8 cellular contexts compared by ENCODE assay signal in the genomic region with DNA sequence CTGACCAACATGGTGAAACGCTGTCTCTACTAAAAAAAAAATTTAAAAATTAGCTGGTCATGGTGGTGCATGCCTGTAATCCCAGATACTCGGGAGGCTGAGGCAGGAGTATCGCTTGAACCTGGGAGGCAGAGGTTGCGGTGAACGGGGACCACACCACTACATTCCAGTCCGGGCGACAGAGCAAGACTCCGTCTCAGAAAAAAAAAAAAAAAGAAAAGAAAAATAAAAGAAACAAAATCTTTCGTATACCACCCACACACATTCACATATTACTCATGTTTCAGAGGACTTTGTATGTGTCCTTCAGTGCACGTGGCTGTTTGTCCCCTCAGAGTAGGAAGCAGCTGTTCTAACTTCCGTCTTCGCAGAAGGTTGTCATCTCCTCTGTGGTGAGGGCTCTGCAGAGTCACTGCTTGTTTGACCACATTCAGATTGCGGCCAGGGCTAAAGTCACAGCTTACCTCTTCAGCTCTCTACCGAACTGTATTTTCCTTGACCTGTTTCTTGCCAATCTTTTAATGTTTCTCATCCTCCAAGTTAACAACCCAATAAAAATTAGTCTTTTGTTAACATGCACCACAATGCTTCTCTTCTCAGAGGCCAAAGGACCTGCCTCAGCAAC. TPM values are rescaled to one million over a fixed set of nuclear protein-coding genes. Genes with fewer than 3 reads are reported as not detected.
A peak's percentile ranks its signal among the peaks of the same experiment; 100 is the strongest.
DNase-seq lines count a peak whose midpoint lies in the region; ATAC-seq and TF ChIP-seq lines count a peak whose summit lies in the region.

No MANE protein-coding gene starts in this region.

- H3K27me3 ChIP-seq in BLaER1 treated with 17β-estradiol and CSF1 and Interleukin-3, amounts not matched to agents 10 nM and 100 nM = no peaks in the 10 kb centered on the region
- H3K27me3 ChIP-seq in BE2C (peaks cover 5% of the 10 kb centered on the region; the same call in 1 of the 2 replicates), uterus (no peaks in the 10 kb centered on the region)

- intact Hi-C loops in uterus (cut with DNase I; ENCODE audit: low total_unique reads) = no loop called here

- TF ChIP-seq CTCF in BE2C (IDR thresholded peaks at IDR 0.05; ENCODE audit: low read depth, low read length) (no peak), uterus (IDR thresholded peaks at IDR 0.05) (no peak)

- H3K9me3 ChIP-seq in BLaER1 treated with 17β-estradiol and CSF1 and Interleukin-3, amounts not matched to agents 10 nM and 100 nM (replicated peaks in 1 of 11) = no peaks in the 10 kb centered on the region
- H3K9me3 ChIP-seq in BE2C (no peaks in the 10 kb centered on the region), uterus (no peaks in the 10 kb centered on the region)

- no peak for TF ChIP-seq POLR2A in uterus (IDR thresholded peaks at IDR 0.05)

- H3K27ac ChIP-seq in BLaER1 treated with 17β-estradiol and CSF1 and Interleukin-3, amounts not matched to agents 10 nM and 100 nM = peak overlapping the region; percentile 54 to 84 (median 76); a peak in 21 of 22 replicates
- no peak overlapping the region for H3K27ac ChIP-seq in uterus

- peak; percentile 5 for DNase-seq in activated CD8-positive, alpha-beta memory T cell treated with anti-CD3 and anti-CD28 coated beads, Interleukin-2, amount 50 U/mL, for 24 hours (ENCODE audit: extremely low read depth)
- peak; percentile 29 for DNase-seq in stimulated activated CD4-positive, alpha-beta T cell treated with anti-CD3 and anti-CD28 coated beads, Interleukin-1b, Interleukin-23, amount 100 ng/mL, for 48 hours
- DNase-seq in BE2C = no peak
- no peak for DNase-seq in uterus
- no peak for DNase-seq in NCI-H1417 treated with DMSO at 0.1 percent for 48 hours (lab: John Stamatoyannopoulos, UW)

- H3K4me2 ChIP-seq in BLaER1 treated with 17β-estradiol and CSF1 and Interleukin-3, amounts not matched to agents 10 nM and 100 nM = peak overlapping the region; percentile 38 to 86 (median 62)

- H3K9ac ChIP-seq in BLaER1 treated with 17β-estradiol and CSF1 and Interleukin-3, amounts not matched to agents 10 nM and 100 nM = peak overlapping the region in 8 of 11 experiments; percentile 21 to 55 (median 40); a peak in 11 of 22 replicates

- no peaks in the 10 kb centered on the region for H3K36me3 ChIP-seq in BLaER1 treated with 17β-estradiol and CSF1 and Interleukin-3, amounts not matched to agents 10 nM and 100 nM
- no peaks in the 10 kb centered on the region for H3K36me3 ChIP-seq in BE2C
- no peaks in the 10 kb centered on the region for H3K36me3 ChIP-seq in uterus

- H4K20me1 ChIP-seq in BLaER1 treated with 17β-estradiol and CSF1 and Interleukin-3, amounts not matched to agents 10 nM and 100 nM = no peaks in the 10 kb centered on the region

- ATAC-seq in GM19328 (IDR thresholded peaks at IDR 0.05; ENCODE audit: unreplicated experiment) (peak; percentile 90), HG03342 (IDR thresholded peaks at IDR 0.05; ENCODE audit: unreplicated experiment) (peak; percentile 90)

- H3K4me3 ChIP-seq in BLaER1 treated with 17β-estradiol and CSF1 and Interleukin-3, amounts not matched to agents 10 nM and 100 nM = no peak overlapping the region
- H3K4me3 ChIP-seq in BE2C (ENCODE audit: low read depth, low read length) (no peak overlapping the region), uterus (no peak overlapping the region)

- H3K4me1 ChIP-seq in BLaER1 treated with 17β-estradiol and CSF1 and Interleukin-3, amounts not matched to agents 10 nM and 100 nM = peaks cover 18 to 32% (median 20%) of the 10 kb centered on the region in 10 experiments
- no peaks in the 10 kb centered on the region for H3K4me1 ChIP-seq in BE2C
- no peaks in the 10 kb centered on the region for H3K4me1 ChIP-seq in uterus

RNA-seq across cellular contexts. Expression of gene HIVEP1, which starts 36.6 kb away (rescaled TPM):
- polyA plus RNA-seq in BE2C (2012; ENCODE audit: insufficient read depth, insufficient read length, low read depth) = 30.7 TPM
- 10 to 100 TPM in 3 of 4 donors, 1 to 10 TPM in 1; 8.5 to 38.1 (median 22.0) TPM for total RNA-seq in uterus

Comparison
In these comparisons a context has a peak if more than half of its experiments do, and no peak if none do; other contexts are left out.
1. H3K27ac ChIP-seq: peak in BLaER1 treated with 17β-estradiol and CSF1 and Interleukin-3, amounts not matched to agents 10 nM and 100 nM (11 of 11); none in uterus (0 of 2).
2. DNase-seq: peak in activated CD8-positive, alpha-beta memory T cell treated with anti-CD3 and anti-CD28 coated beads, Interleukin-2, amount 50 U/mL, for 24 hours (single experiment) and stimulated activated CD4-positive, alpha-beta T cell treated with anti-CD3 and anti-CD28 coated beads, Interleukin-1b, Interleukin-23, amount 100 ng/mL, for 48 hours (single experiment); none in BE2C (single experiment), uterus (0 of 2) and NCI-H1417 treated with DMSO at 0.1 percent for 48 hours (single experiment).